Comparison of ENCODE assay signal across 1 cellular context in genomic region chr7:74094224-74095095, GRCh38.
TF ChIP-seq lines count a peak whose summit lies in the region.

No MANE protein-coding gene starts in this region.

TF ChIP-seq in WTC11, 78 proteins besides CTCF, POLR2A, EP300 and RAD21 (continued from another document and continues in another):
- TF ChIP-seq ZNF512 (CRISPR knock-in tag; IDR thresholded peaks at IDR 0.05; ENCODE audit: borderline replicate concordance) = no peak
- no peak for TF ChIP-seq ZNF317 (CRISPR knock-in tag; IDR thresholded peaks at IDR 0.05; ENCODE audit: borderline replicate concordance, low read depth)
- peak; percentile 83 for TF ChIP-seq ZNF423 (CRISPR knock-in tag; IDR thresholded peaks at IDR 0.05)
- no peak for TF ChIP-seq ZNF396 (CRISPR knock-in tag; IDR thresholded peaks at IDR 0.05; ENCODE audit: borderline replicate concordance)
- TF ChIP-seq JUN (CRISPR knock-in tag; IDR thresholded peaks at IDR 0.05) = no peak
- TF ChIP-seq ESRRA (CRISPR knock-in tag; IDR thresholded peaks at IDR 0.05; ENCODE audit: borderline replicate concordance) = no peak
- TF ChIP-seq NFATC4 (CRISPR knock-in tag; IDR thresholded peaks at IDR 0.05) = no peak
- TF ChIP-seq ZSCAN18 (CRISPR knock-in tag; IDR thresholded peaks at IDR 0.05) = no peak
- peak; percentile 78 for TF ChIP-seq TEAD1 (CRISPR knock-in tag; IDR thresholded peaks at IDR 0.05)
- no peak for TF ChIP-seq KAT7 (CRISPR knock-in tag; IDR thresholded peaks at IDR 0.05; ENCODE audit: borderline replicate concordance)
- no peak for TF ChIP-seq ZNF425 (CRISPR knock-in tag; conservative IDR thresholded peaks at IDR 0.05)
- no peak for TF ChIP-seq IRF1 (CRISPR knock-in tag; IDR thresholded peaks at IDR 0.05)
- TF ChIP-seq STAT6 (CRISPR knock-in tag; conservative IDR thresholded peaks at IDR 0.05; ENCODE audit: low read depth) = no peak
- TF ChIP-seq MXD4 (CRISPR knock-in tag; IDR thresholded peaks at IDR 0.05; ENCODE audit: borderline replicate concordance) = no peak
- no peak for TF ChIP-seq HMGA2 (CRISPR knock-in tag; IDR thresholded peaks at IDR 0.05)
- no peak for TF ChIP-seq ZNF532 (CRISPR knock-in tag; IDR thresholded peaks at IDR 0.05; ENCODE audit: borderline replicate concordance)
- TF ChIP-seq ZBTB43 (CRISPR knock-in tag; IDR thresholded peaks at IDR 0.05) = peak; percentile 41; the same call in 1 of the 2 replicates
- TF ChIP-seq TP53 (CRISPR knock-in tag; IDR thresholded peaks at IDR 0.05) = 0 out of 2 replicates have a peak, but pooled peaks have one; percentile 34
- no peak for TF ChIP-seq ATF2 (CRISPR knock-in tag; IDR thresholded peaks at IDR 0.05; ENCODE audit: borderline replicate concordance, low read depth)
- TF ChIP-seq TCF7 (CRISPR knock-in tag; IDR thresholded peaks at IDR 0.05; ENCODE audit: low read depth) = no peak
- TF ChIP-seq ELF4 (CRISPR knock-in tag; IDR thresholded peaks at IDR 0.05; ENCODE audit: low read depth) = no peak
- peak; percentile 73; the same call in 1 of the 2 replicates for TF ChIP-seq FOXP1 (CRISPR knock-in tag; IDR thresholded peaks at IDR 0.05; ENCODE audit: borderline replicate concordance)
- peak; percentile 29; the same call in 1 of the 2 replicates for TF ChIP-seq FOXP4 (CRISPR knock-in tag; IDR thresholded peaks at IDR 0.05)
- no peak for TF ChIP-seq CBFB (CRISPR knock-in tag; IDR thresholded peaks at IDR 0.05; ENCODE audit: low read depth)
- 0 out of 2 replicates have a peak, but pooled peaks have one; percentile 13 for TF ChIP-seq CREM (CRISPR knock-in tag; IDR thresholded peaks at IDR 0.05)
- no peak for TF ChIP-seq USF1 (CRISPR knock-in tag; IDR thresholded peaks at IDR 0.05)
- TF ChIP-seq NFYB (CRISPR knock-in tag; conservative IDR thresholded peaks at IDR 0.05; ENCODE audit: low read depth) = no peak
- 0 out of 2 replicates have a peak, but pooled peaks have one; percentile 53 for TF ChIP-seq E2F5 (CRISPR knock-in tag; IDR thresholded peaks at IDR 0.05)
- TF ChIP-seq ZNF281 (CRISPR knock-in tag; IDR thresholded peaks at IDR 0.05) = peak; percentile 89
